Comparison of ENCODE assay signal across 2 cellular contexts in genomic region chr6:30816296-30816695, GRCh38.
TF ChIP-seq lines count a peak whose summit lies in the region.

No MANE protein-coding gene starts in this region.

TF ChIP-seq in K562, 482 proteins besides CTCF, POLR2A, EP300 and RAD21:
- peak; percentile 82 for TF ChIP-seq ZBTB33 (CRISPR knock-in tag; IDR thresholded peaks at IDR 0.05)
- TF ChIP-seq RBFOX2 (IDR thresholded peaks at IDR 0.05; ENCODE audit: low read depth, low read length), result peak; percentile 45; the same call in 1 of the 2 replicates

TF ChIP-seq in HepG2, 621 proteins besides CTCF, POLR2A, EP300 and RAD21:
- TF ChIP-seq ZBTB38 (CRISPR knock-in tag; IDR thresholded peaks at IDR 0.05) (0 out of 2 replicates have a peak, but pooled peaks have one; percentile 15), ZNF687 (CRISPR knock-in tag; IDR thresholded peaks at IDR 0.05) (peak; percentile 35; the same call in 1 of the 2 replicates), ZBTB33 (CRISPR knock-in tag; IDR thresholded peaks at IDR 0.05) (peak; percentile 48; the same call in 1 of the 2 replicates)
